Comparison of ENCODE assay signal across 28 cellular contexts in the genomic region with DNA sequence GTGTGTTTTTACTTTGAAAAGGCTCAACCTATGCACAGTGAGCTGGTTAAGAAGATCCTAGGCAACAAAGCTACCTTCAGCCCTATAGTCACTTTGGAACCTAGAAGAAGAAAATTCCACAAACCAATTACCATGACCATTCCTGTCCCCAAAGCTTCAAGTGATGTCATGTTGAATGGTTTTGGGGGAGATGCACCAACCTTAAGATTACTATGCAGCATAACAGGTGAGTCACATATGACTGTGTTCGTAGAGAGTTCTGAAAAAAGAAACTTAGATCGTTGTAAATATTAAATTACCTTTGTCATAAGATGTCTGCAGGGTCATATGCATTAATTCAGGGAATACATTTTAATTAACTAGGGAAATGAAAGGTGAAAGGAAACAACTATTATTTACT.
"Had no signal": no experiment of that assay in that cellular context is flagged by ENCODE, and none has a peak within 500 bp of the region (broad histone marks: within the 10 kb centered on the region; RNA-seq: fewer than 3 reads in every experiment).

No MANE protein-coding gene starts in this region.

- H3K27me3 ChIP-seq: gastroesophageal sphincter, heart left ventricle, neural progenitor cell, sigmoid colon, testis, uterus had no signal

- H3K4me2 ChIP-seq: neural progenitor cell, smooth muscle cell had no signal

- H3K27ac Mint-ChIP-seq: activated naive CD8-positive, alpha-beta T cell; activated T-cell treated with anti-CD3 and anti-CD28 coated beads, Interleukin-2, amount 50 U/mL, for 24 hours; activated T-helper 2 cell treated with anti-CD3 and anti-CD28 coated beads, Interferon-gamma antibody, Interleukin-2, Interleukin-4, amounts not matched to agents 10 μg/mL and 5 μg/mL and 100 μg/mL, durations not matched to agents 14 hours and 24 hours and 36 hours; mesothelial cell of epicardium; naive thymus-derived CD8-positive, alpha-beta T cell; neural progenitor cell; stimulated activated naive B cell treated with anti-CD40 and anti-IgM and Interleukin-4, amounts not matched to agents 10 μg/mL and 1 μg/mL and 100 μg/mL, for 72 hours had no signal

- FAIRE-seq: astrocyte, colon had no signal

- H3K27me3 Mint-ChIP-seq: central memory CD8-positive, alpha-beta T cell had no signal

- H3K4me1 Mint-ChIP-seq: central memory CD8-positive, alpha-beta T cell; naive thymus-derived CD8-positive, alpha-beta T cell; stimulated activated naive B cell treated with anti-CD40 and anti-IgM and Interleukin-4, amounts not matched to agents 10 μg/mL and 1 μg/mL and 100 μg/mL, for 72 hours had no signal

- H3K9me3 ChIP-seq: gastroesophageal sphincter, heart left ventricle, left ventricle myocardium inferior, sigmoid colon, testis, uterus had no signal

- H3K27ac ChIP-seq: gastroesophageal sphincter, heart left ventricle, left ventricle myocardium inferior, neural progenitor cell, sigmoid colon, testis, uterus, WERI-Rb-1 had no signal

- H2AFZ ChIP-seq: neural progenitor cell had no signal

- H3K4me3 Mint-ChIP-seq: activated naive CD8-positive, alpha-beta T cell; activated T-cell treated with anti-CD3 and anti-CD28 coated beads, Interleukin-2, amount 50 U/mL, for 24 hours; central memory CD8-positive, alpha-beta T cell; mesothelial cell of epicardium; naive thymus-derived CD8-positive, alpha-beta T cell; neural progenitor cell; stimulated activated naive B cell treated with anti-CD40 and anti-IgM and Interleukin-4, amounts not matched to agents 10 μg/mL and 1 μg/mL and 100 μg/mL, for 72 hours had no signal

- H3K36me3 Mint-ChIP-seq: activated naive CD8-positive, alpha-beta T cell; mesothelial cell of epicardium; naive thymus-derived CD8-positive, alpha-beta T cell; stimulated activated naive B cell treated with anti-CD40 and anti-IgM and Interleukin-4, amounts not matched to agents 10 μg/mL and 1 μg/mL and 100 μg/mL, for 72 hours had no signal

- DNase-seq: activated CD4-positive, alpha-beta T cell treated with anti-CD3 and anti-CD28 coated beads for 1 hour; activated CD4-positive, alpha-beta T cell treated with anti-CD3 and anti-CD28 coated beads, Interleukin-2, amount 50 U/mL, for 1 hour; activated naive CD4-positive, alpha-beta T cell; activated T-cell treated with anti-CD3 and anti-CD28 coated beads, Interleukin-2, amount 50 U/mL, for 24 hours; effector memory CD4-positive, alpha-beta T cell; heart left ventricle; islet precursor cell; left ventricle myocardium inferior; naive thymus-derived CD8-positive, alpha-beta T cell; posterior cingulate gyrus; sigmoid colon; stimulated activated CD4-positive, alpha-beta T cell treated with anti-CD3 and anti-CD28 coated beads, Interleukin-15, amount 100 ng/mL, for 24 hours; stimulated activated naive B cell treated with anti-CD40 and anti-IgM and Interleukin-4, amounts not matched to agents 10 μg/mL and 1 μg/mL and 100 μg/mL, for 72 hours; T-helper 2 cell; testis; trophoblast cell; uterus; WERI-Rb-1 had no signal

- H3K4me3 ChIP-seq: gastroesophageal sphincter, heart left ventricle, left ventricle myocardium inferior, neural progenitor cell, sigmoid colon, smooth muscle cell, testis, uterus had no signal

- H3K9ac ChIP-seq: neural progenitor cell had no signal

- H3K4me1 ChIP-seq: gastroesophageal sphincter, neural progenitor cell, testis, uterus had no signal

- H3K9me3 Mint-ChIP-seq: activated T-cell treated with anti-CD3 and anti-CD28 coated beads, Interleukin-2, amount 50 U/mL, for 24 hours; activated T-helper 2 cell treated with anti-CD3 and anti-CD28 coated beads, Interferon-gamma antibody, Interleukin-2, Interleukin-4, amounts not matched to agents 10 μg/mL and 5 μg/mL and 100 μg/mL, durations not matched to agents 14 hours and 24 hours and 36 hours; central memory CD8-positive, alpha-beta T cell; mesothelial cell of epicardium; naive thymus-derived CD8-positive, alpha-beta T cell; neural progenitor cell; stimulated activated naive B cell treated with anti-CD40 and anti-IgM and Interleukin-4, amounts not matched to agents 10 μg/mL and 1 μg/mL and 100 μg/mL, for 72 hours had no signal

- H3K36me3 ChIP-seq: uterus, WERI-Rb-1 had no signal

- ATAC-seq: esophagus mucosa; gastroesophageal sphincter; heart left ventricle; naive thymus-derived CD8-positive, alpha-beta T cell; stimulated activated naive B cell treated with anti-CD40 and anti-IgM and Interleukin-4, amounts not matched to agents 10 μg/mL and 1 μg/mL and 100 μg/mL, for 72 hours had no signal
